1 cellular context compared by ENCODE assay signal in genomic region chr9:129776938-129777768, GRCh38.
TF ChIP-seq lines count a peak whose summit lies in the region.

No MANE protein-coding gene starts in this region.

TF ChIP-seq in GM12878, 131 proteins besides CTCF, POLR2A, EP300 and RAD21:
- TF ChIP-seq KAT2A (conservative IDR thresholded peaks at IDR 0.05; ENCODE audit: control insufficient read depth, low read depth, low read length) (no peak), TARDBP (IDR thresholded peaks at IDR 0.05; ENCODE audit: borderline replicate concordance) (no peak), E4F1 (IDR thresholded peaks at IDR 0.05; ENCODE audit: borderline replicate concordance, partially characterized antibody) (no peak), ATF7 (IDR thresholded peaks at IDR 0.05; ENCODE audit: low read depth) (peak; percentile 55; the same call in 1 of the 2 replicates), IKZF1 (conservative IDR thresholded peaks at IDR 0.05) (0 out of 2 replicates have a peak, but pooled peaks have one; percentile 26), RUNX3 (IDR thresholded peaks at IDR 0.05; ENCODE audit: low read length) (peak; percentile 18; the same call in 1 of the 2 replicates)
TF ChIP-seq in GM12878: peak in this region for 3.
